Comparison of ENCODE assay signal across 27 cellular contexts in the genomic region with DNA sequence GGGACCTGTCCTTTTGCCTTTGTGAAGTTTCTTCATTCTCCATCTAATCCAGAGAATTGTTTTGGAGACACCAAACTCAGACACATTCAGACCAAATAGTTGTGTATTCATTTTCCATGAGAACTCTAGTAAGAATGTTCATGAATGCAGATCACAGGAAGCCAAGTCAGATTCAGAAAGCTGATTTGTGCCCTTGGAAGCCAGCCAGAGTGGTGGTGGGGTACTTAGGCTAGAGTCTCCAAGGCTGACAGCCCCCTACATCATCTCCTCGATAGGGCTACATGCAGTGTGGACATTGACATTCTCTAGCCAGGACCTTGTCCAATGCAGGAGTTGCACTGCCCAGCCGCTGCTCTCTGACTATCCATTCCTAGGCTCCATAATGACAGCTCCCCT.
DNase-seq lines count a peak whose midpoint lies in the region; ATAC-seq, FAIRE-seq and TF ChIP-seq lines count a peak whose summit lies in the region.
"Had no signal": no experiment of that assay in that cellular context is flagged by ENCODE, and none has a peak within 500 bp of the region (broad histone marks: within the 10 kb centered on the region; RNA-seq: fewer than 3 reads in every experiment).

No MANE protein-coding gene starts in this region.

- H3K9me3 Mint-ChIP-seq in activated naive CD8-positive, alpha-beta T cell treated with anti-CD3 and anti-CD28 coated beads, Interleukin-2, amount 50 U/mL, for 24 hours = no peaks in the 10 kb centered on the region
- H3K9me3 Mint-ChIP-seq in activated naive CD8-positive, alpha-beta T cell treated with anti-CD3 and anti-CD28 coated beads for 36 hours = no peaks in the 10 kb centered on the region
- H3K9me3 Mint-ChIP-seq: WTC11 had no signal

- in situ Hi-C loops in HepG2 (cut with HindIII; ENCODE audit: extremely low pct_ligation_motif_present, low pct_unique_long_range_greater_than_20kb) = no loop called here

- H3K4me3 ChIP-seq in SU-DHL-6 (ENCODE audit: insufficient read depth, low read length, poor library complexity, severe bottlenecking) (no peak overlapping the region), HepG2 (replicated peaks in 1 of 3; ENCODE audit: insufficient read depth in 1 of 3, low read depth in 2 of 3, low read length in 3 of 3) (no peak overlapping the region), gastroesophageal sphincter (no peak overlapping the region), aorta (ENCODE audit: low read length in 2 of 2) (no peak overlapping the region)
- H3K4me3 ChIP-seq: BLaER1 treated with 17β-estradiol and CSF1 and Interleukin-3, amounts not matched to agents 10 nM and 100 nM; dorsolateral prefrontal cortex; lung; MG63; suprapubic skin had no signal

- TF ChIP-seq CTCF in SU-DHL-6 (IDR thresholded peaks at IDR 0.05; ENCODE audit: insufficient read depth, low read length, poor library complexity, severe bottlenecking) (no peak), HepG2 (CRISPR knock-in tag; IDR thresholded peaks at IDR 0.05) (no peak), gastroesophageal sphincter (IDR thresholded peaks at IDR 0.05) (no peak)

- TF ChIP-seq EP300 in HepG2 (IDR thresholded peaks at IDR 0.05; ENCODE audit: low read depth in 2 of 2, low read length in 2 of 2) (no peak), HepG2 (CRISPR knock-in tag; IDR thresholded peaks at IDR 0.05; ENCODE audit: borderline replicate concordance) (no peak), gastroesophageal sphincter (IDR thresholded peaks at IDR 0.05) (no peak)

- BruUV-seq in HepG2 (replicated peaks; lab: Mats Ljungman, UMichigan) = no TSS peak

- 70% methylated on average over 2 of the region's 2 CpGs for WGBS in HepG2 (ENCODE audit: low lambda C conversion rate)
- 90 to 100% methylated on average over 2 of the region's 2 CpGs for WGBS in gastroesophageal sphincter (ENCODE audit: low coverage in 1 of 2), 2 donors
- 75 to 81% methylated on average over 2 of the region's 2 CpGs for WGBS in aorta, 2 donors

- FAIRE-seq in HepG2 (lab: Jason Lieb, UNC) = no peak
- FAIRE-seq: urothelium cell line had no signal

- H3F3A ChIP-seq in SU-DHL-6 (ENCODE audit: insufficient read depth) = peaks cover 92% of the 10 kb centered on the region

- H3K4me2 ChIP-seq in SU-DHL-6 (ENCODE audit: low read depth, low read length, poor library complexity, severe bottlenecking) (peak overlapping the region; percentile 83), HepG2 (ENCODE audit: low read depth, low read length) (no peak overlapping the region)

- peak overlapping the region; percentile 63 for H3K27ac Mint-ChIP-seq in activated naive CD8-positive, alpha-beta T cell treated with anti-CD3 and anti-CD28 coated beads, Interleukin-2, amount 50 U/mL, for 24 hours
- no peak overlapping the region for H3K27ac Mint-ChIP-seq in activated naive CD8-positive, alpha-beta T cell treated with anti-CD3 and anti-CD28 coated beads for 36 hours
- H3K27ac Mint-ChIP-seq: WTC11 had no signal

- H3K9ac ChIP-seq in SU-DHL-6 (ENCODE audit: low read length) (peak overlapping the region; percentile 50), HepG2 (ENCODE audit: insufficient read depth, low read depth, low read length) (no peak overlapping the region)
- H3K9ac ChIP-seq: BLaER1 treated with 17β-estradiol and CSF1 and Interleukin-3, amounts not matched to agents 10 nM and 100 nM had no signal

- no peak for DNase-seq in activated naive CD8-positive, alpha-beta T cell treated with anti-CD3 and anti-CD28 coated beads, Interleukin-2, amount 50 U/mL, for 24 hours
- DNase-seq in activated naive CD8-positive, alpha-beta T cell treated with anti-CD3 and anti-CD28 coated beads for 36 hours = no peak
- no peak for DNase-seq in HepG2 (ENCODE audit: low spot score)
- DNase-seq in medulla oblongata (ENCODE audit: extremely low spot score) = no peak
- DNase-seq in NCI-H226 = no peak
- no peak for DNase-seq in aorta
- DNase-seq: activated naive CD4-positive, alpha-beta T cell treated with Interleukin-2 at 50 U/mL for 16 hours; amygdala; Caco-2; caudate nucleus; DMS79 treated with DMSO at 0.1 percent for 48 hours; dorsolateral prefrontal cortex; glutamatergic neuron; MG63; NCI-H2081 treated with DMSO at 0.1 percent for 48 hours; NCI-H82; stimulated activated CD4-positive, alpha-beta T cell treated with anti-CD3 and anti-CD28 coated beads, Interleukin-2, amount 100 ng/mL, for 24 hours; T1000 had no signal

- H4K20me1 ChIP-seq in SU-DHL-6 (ENCODE audit: low read depth, low read length) = no peaks in the 10 kb centered on the region
- H4K20me1 ChIP-seq in HepG2 (ENCODE audit: insufficient read depth, low read length) = no peaks in the 10 kb centered on the region
- H4K20me1 ChIP-seq: BLaER1 treated with 17β-estradiol and CSF1 and Interleukin-3, amounts not matched to agents 10 nM and 100 nM had no signal

- intact Hi-C loops in HepG2 (cut with micrococcal nuclease; ENCODE audit: unreplicated experiment) (no loop called here), aorta (cut with DNase I) (no loop called here)

- CTCF ChIA-PET in HepG2 (lab: Yijun Ruan, JAX; ENCODE audit: low intra/inter-chr PET ratio, low total read pairs) = no interaction called here

- no peak for ATAC-seq in activated naive CD8-positive, alpha-beta T cell treated with anti-CD3 and anti-CD28 coated beads, Interleukin-2, amount 50 U/mL, for 24 hours
- ATAC-seq in HepG2 = peak; percentile 40
- no peak for ATAC-seq in gastroesophageal sphincter
- no peak for ATAC-seq in aorta (ENCODE audit: low FRiP score)
- ATAC-seq: HCT116, WTC11 had no signal

- H3K4me1 ChIP-seq in HepG2 (ENCODE audit: insufficient read depth, low read length) = peaks cover 24% of the 10 kb centered on the region
- peaks cover 2 to 31% (median 3%) of the 10 kb centered on the region in 3 donors for H3K4me1 ChIP-seq in gastroesophageal sphincter
- H3K4me1 ChIP-seq in aorta (ENCODE audit: control insufficient read depth in 1 of 2, insufficient read depth in 2 of 2, low read length in 2 of 2) = no peaks in the 10 kb centered on the region

- H3K36me3 Mint-ChIP-seq in activated naive CD8-positive, alpha-beta T cell treated with anti-CD3 and anti-CD28 coated beads, Interleukin-2, amount 50 U/mL, for 24 hours (ENCODE audit: low read depth) = peaks cover 2% of the 10 kb centered on the region
- peaks cover 14% of the 10 kb centered on the region for H3K36me3 Mint-ChIP-seq in activated naive CD8-positive, alpha-beta T cell treated with anti-CD3 and anti-CD28 coated beads for 36 hours
- H3K36me3 Mint-ChIP-seq: WTC11 had no signal

- H3K36me3 ChIP-seq in SU-DHL-6 (ENCODE audit: low read length) (no peaks in the 10 kb centered on the region), HepG2 (replicated peaks in 1 of 2; ENCODE audit: control insufficient read depth in 1 of 2, insufficient read depth in 2 of 2, low read length in 2 of 2) (peaks cover 1 to 7% of the 10 kb centered on the region in 2 experiments; a peak in 2 of 5 replicates), gastroesophageal sphincter (no peaks in the 10 kb centered on the region), aorta (ENCODE audit: control insufficient read depth in 1 of 2, insufficient read depth in 2 of 2, low read length in 1 of 2) (no peaks in the 10 kb centered on the region)
- H3K36me3 ChIP-seq: MG63, suprapubic skin had no signal

- H3K79me2 ChIP-seq in SU-DHL-6 (ENCODE audit: insufficient read depth, low read length) = no peaks in the 10 kb centered on the region
- no peaks in the 10 kb centered on the region for H3K79me2 ChIP-seq in HepG2 (ENCODE audit: insufficient read depth, low read length)

- H2AFZ ChIP-seq in SU-DHL-6 (ENCODE audit: low read depth, low read length, severe bottlenecking) = peak overlapping the region; percentile 25
- no peak overlapping the region for H2AFZ ChIP-seq in HepG2 (ENCODE audit: low read length)

- H3K27me3 Mint-ChIP-seq in activated naive CD8-positive, alpha-beta T cell treated with anti-CD3 and anti-CD28 coated beads, Interleukin-2, amount 50 U/mL, for 24 hours = peaks cover 4% of the 10 kb centered on the region
- H3K27me3 Mint-ChIP-seq in activated naive CD8-positive, alpha-beta T cell treated with anti-CD3 and anti-CD28 coated beads for 36 hours = peaks cover 40% of the 10 kb centered on the region

- TF ChIP-seq POLR2A in HepG2 (IDR thresholded peaks at IDR 0.05; ENCODE audit: insufficient read depth in 1 of 2, low read depth in 2 of 2, low read length in 2 of 2) (no peak), gastroesophageal sphincter (IDR thresholded peaks at IDR 0.05) (no peak)

- H3K27me3 ChIP-seq in SU-DHL-6 (ENCODE audit: low read length) = no peaks in the 10 kb centered on the region
- no peaks in the 10 kb centered on the region for H3K27me3 ChIP-seq in HepG2 (ENCODE audit: control insufficient read depth in 1 of 2, insufficient read depth in 2 of 2, low read length in 2 of 2)
- H3K27me3 ChIP-seq in gastroesophageal sphincter = no peaks in the 10 kb centered on the region
- no peaks in the 10 kb centered on the region for H3K27me3 ChIP-seq in aorta (ENCODE audit: control insufficient read depth in 1 of 2, insufficient read depth in 2 of 2, low read length in 1 of 2)
- H3K27me3 ChIP-seq: BLaER1 treated with 17β-estradiol and CSF1 and Interleukin-3, amounts not matched to agents 10 nM and 100 nM; dorsolateral prefrontal cortex; MG63; neutrophil; suprapubic skin had no signal

- no peak overlapping the region for H3K4me3 Mint-ChIP-seq in activated naive CD8-positive, alpha-beta T cell treated with anti-CD3 and anti-CD28 coated beads, Interleukin-2, amount 50 U/mL, for 24 hours
- no peak overlapping the region for H3K4me3 Mint-ChIP-seq in activated naive CD8-positive, alpha-beta T cell treated with anti-CD3 and anti-CD28 coated beads for 36 hours
- H3K4me3 Mint-ChIP-seq: WTC11 had no signal

- POLR2A ChIA-PET in HepG2 (lab: Yijun Ruan, JAX) = no interaction called here

- no peak for TF ChIP-seq RAD21 in HepG2 (CRISPR knock-in tag; IDR thresholded peaks at IDR 0.05)

- H3K9me2 ChIP-seq in SU-DHL-6 (replicated peaks; ENCODE audit: insufficient read depth, low read length) = no peaks in the 10 kb centered on the region

- H3K4me1 Mint-ChIP-seq in activated naive CD8-positive, alpha-beta T cell treated with anti-CD3 and anti-CD28 coated beads, Interleukin-2, amount 50 U/mL, for 24 hours = peaks cover 93% of the 10 kb centered on the region
- peaks cover 58% of the 10 kb centered on the region for H3K4me1 Mint-ChIP-seq in activated naive CD8-positive, alpha-beta T cell treated with anti-CD3 and anti-CD28 coated beads for 36 hours

- H3K27ac ChIP-seq in SU-DHL-6 (ENCODE audit: low read depth, low read length) = peak overlapping the region; percentile 97
- no peak overlapping the region for H3K27ac ChIP-seq in HepG2 (ENCODE audit: extremely low read length, insufficient read depth, low read length)
- no peak overlapping the region for H3K27ac ChIP-seq in gastroesophageal sphincter
- H3K27ac ChIP-seq in aorta (ENCODE audit: low read depth in 1 of 2, low read length in 2 of 2) = no peak overlapping the region
- H3K27ac ChIP-seq: BLaER1 treated with 17β-estradiol and CSF1 and Interleukin-3, amounts not matched to agents 10 nM and 100 nM; dorsolateral prefrontal cortex; neutrophil; suprapubic skin had no signal

- H3K9me3 ChIP-seq in SU-DHL-6 (ENCODE audit: insufficient read depth, low read length) (no peaks in the 10 kb centered on the region), HepG2 (ENCODE audit: low read length) (no peaks in the 10 kb centered on the region), gastroesophageal sphincter (no peaks in the 10 kb centered on the region), aorta (ENCODE audit: control insufficient read depth, low read length) (no peaks in the 10 kb centered on the region)
- H3K9me3 ChIP-seq: Caco-2, MG63, neutrophil, suprapubic skin had no signal
